8 cellular contexts compared by ENCODE assay signal in genomic region chr19:5967994-5968430, GRCh38. TPM values are rescaled to one million over a fixed set of nuclear protein-coding genes. Genes with fewer than 3 reads are reported as not detected.
DNase-seq lines count a peak whose midpoint lies in the region; ATAC-seq and TF ChIP-seq lines count a peak whose summit lies in the region.

No MANE protein-coding gene starts in this region.

- no peak overlapping the region for H3K4me3 ChIP-seq in CD8-positive, alpha-beta T cell (ENCODE audit: low read depth, low read length)
- H3K4me3 ChIP-seq in NT2/D1 (ENCODE audit: insufficient read length, low read depth) (no peak overlapping the region), epithelial cell of esophagus (ENCODE audit: low read length) (no peak overlapping the region)

- H3K9ac ChIP-seq in NT2/D1 (ENCODE audit: insufficient read length, low read depth), result no peak overlapping the region

- H3K27ac ChIP-seq in CD8-positive, alpha-beta T cell (ENCODE audit: low read depth, low read length), result no peak overlapping the region

- H3K4me1 ChIP-seq in CD8-positive, alpha-beta T cell (ENCODE audit: insufficient read depth, low read length), result peaks cover 89% of the 10 kb centered on the region
- peaks cover 15% of the 10 kb centered on the region for H3K4me1 ChIP-seq in NT2/D1 (ENCODE audit: insufficient read depth, insufficient read length)

- H3K36me3 ChIP-seq in CD8-positive, alpha-beta T cell (ENCODE audit: insufficient read depth, low read length), result no peaks in the 10 kb centered on the region
- H3K36me3 ChIP-seq in NT2/D1 (ENCODE audit: insufficient read depth, insufficient read length, low read length), result peaks cover 80% of the 10 kb centered on the region

- TF ChIP-seq CTCF in CD8-positive, alpha-beta T cell (IDR thresholded peaks at IDR 0.05), result peak; percentile 94
- TF ChIP-seq CTCF in epithelial cell of esophagus (IDR thresholded peaks at IDR 0.05; ENCODE audit: insufficient read depth, low read depth, low read length, missing control alignments) (peak; percentile 92), mesothelial cell of epicardium (IDR thresholded peaks at IDR 0.05; ENCODE audit: unreplicated experiment) (peak; percentile 98)

- H3K9me3 ChIP-seq in CD8-positive, alpha-beta T cell (ENCODE audit: low read length), result no peaks in the 10 kb centered on the region
- no peaks in the 10 kb centered on the region for H3K9me3 ChIP-seq in NT2/D1 (ENCODE audit: insufficient read depth, low read length)

- intact Hi-C loops in CD8-positive, alpha-beta T cell (cut with DNase I, micrococcal nuclease), result loop anchor here (1.0 kb wide), 3 partner anchors 10 to 54 kb away; partner anchors contain the start of gene RANBP3 (in 2 of the 2)

- POLR2A ChIA-PET in CD8-positive, alpha-beta T cell (lab: Charles Lee), result interaction anchor here (1.0 to 1.9 kb wide), 4 partner anchors 10 to 64 kb away, joined by 4 to 9 read pairs (median 8); partner anchors contain the start of genes RANBP3 and VMAC
- POLR2A ChIA-PET in HEK293T (lab: Yijun Ruan, JAX), result interaction anchor here (1.4 to 2.2 kb wide), 5 partner anchors 11 to 140 kb away, joined by 5 to 20 read pairs (median 7); partner anchors contain the start of genes NDUFA11 and RANBP3

- no peaks in the 10 kb centered on the region for H3K27me3 Mint-ChIP-seq in CD8-positive, alpha-beta T cell (ENCODE audit: low read depth)
- no peaks in the 10 kb centered on the region for H3K27me3 Mint-ChIP-seq in mesothelial cell of epicardium (ENCODE audit: low read depth)

- DNase-seq in CD8-positive, alpha-beta T cell, result peak in 6 of 7 experiments; percentile 46 to 73 (median 62)
- DNase-seq in HEK293T (ENCODE audit: extremely low spot score), result peak; percentile 82
- DNase-seq in NT2/D1 (ENCODE audit: low read depth, low spot score), result peak; percentile 48
- peak; percentile 48 for DNase-seq in activated T-cell treated with anti-CD3 and anti-CD28 coated beads for 4 hours
- peak; percentile 85 for DNase-seq in epithelial cell of esophagus (ENCODE audit: low read depth)
- DNase-seq in mesothelial cell of epicardium (ENCODE audit: low spot score in 2 of 2, unreplicated experiment in 2 of 2), result peak in 1 of 2 experiments; percentile 69
- DNase-seq in stimulated activated naive CD4-positive, alpha-beta T cell treated with Interleukin-2 at 50 U/mL for 16 hours (lab: John Stamatoyannopoulos, UW), result peak; percentile 52

- peak overlapping the region; percentile 83 for H3K27ac Mint-ChIP-seq in CD8-positive, alpha-beta T cell
- peak overlapping the region; percentile 92 for H3K27ac Mint-ChIP-seq in mesothelial cell of epicardium

- H3K9me3 Mint-ChIP-seq in CD8-positive, alpha-beta T cell, result no peaks in the 10 kb centered on the region
- H3K9me3 Mint-ChIP-seq in mesothelial cell of epicardium, result no peaks in the 10 kb centered on the region

- H3K4me3 Mint-ChIP-seq in CD8-positive, alpha-beta T cell, result peak overlapping the region; percentile 50
- no peak overlapping the region for H3K4me3 Mint-ChIP-seq in mesothelial cell of epicardium

- CTCF ChIA-PET in CD8-positive, alpha-beta T cell (lab: Charles Lee), result interaction anchor here (0.5 to 5.2 kb wide), 26 partner anchors 8 to 174 kb away, joined by 3 to 61 read pairs (median 4); partner anchors contain the start of genes NDUFA11 and RANBP3
- CTCF ChIA-PET in HEK293T (lab: Yijun Ruan, JAX), result interaction anchor here (0.6 to 2.6 kb wide), 15 partner anchors 8 to 1894 kb away, joined by 3 to 22 read pairs (median 4); partner anchors contain the start of gene RANBP3

- peak; percentile 81 for ATAC-seq in CD8-positive, alpha-beta T cell
- ATAC-seq in GM19395 (IDR thresholded peaks at IDR 0.05; ENCODE audit: unreplicated experiment), result no peak

- peaks cover 86% of the 10 kb centered on the region for H3K4me1 Mint-ChIP-seq in CD8-positive, alpha-beta T cell (ENCODE audit: low read depth)
- peaks cover 33% of the 10 kb centered on the region for H3K4me1 Mint-ChIP-seq in mesothelial cell of epicardium

- H3K36me3 Mint-ChIP-seq in CD8-positive, alpha-beta T cell, result peaks cover 53% of the 10 kb centered on the region
- H3K36me3 Mint-ChIP-seq in mesothelial cell of epicardium, result no peaks in the 10 kb centered on the region

- no peaks in the 10 kb centered on the region for H3K27me3 ChIP-seq in CD8-positive, alpha-beta T cell (ENCODE audit: insufficient read depth, low read length)
- H3K27me3 ChIP-seq in NT2/D1 (ENCODE audit: insufficient read depth, insufficient read length), result no peaks in the 10 kb centered on the region

TF ChIP-seq in HEK293T, 16 proteins besides CTCF, POLR2A, EP300 and RAD21:
- TF ChIP-seq SUZ12 (IDR thresholded peaks at IDR 0.05), result no peak
- no peak for TF ChIP-seq BHLHE40 (IDR thresholded peaks at IDR 0.05; ENCODE audit: borderline replicate concordance)
- TF ChIP-seq SP1 (IDR thresholded peaks at IDR 0.05), result no peak
- TF ChIP-seq ARNT (IDR thresholded peaks at IDR 0.05), result no peak
- TF ChIP-seq PKNOX1 (IDR thresholded peaks at IDR 0.05), result no peak
- no peak for TF ChIP-seq ELF4 (IDR thresholded peaks at IDR 0.05)
- no peak for TF ChIP-seq LEF1 (IDR thresholded peaks at IDR 0.05; ENCODE audit: borderline replicate concordance)
- no peak for TF ChIP-seq FOXA1 (IDR thresholded peaks at IDR 0.05)
- TF ChIP-seq TARDBP (IDR thresholded peaks at IDR 0.05), result no peak
- no peak for TF ChIP-seq CTBP1 (IDR thresholded peaks at IDR 0.05; ENCODE audit: borderline replicate concordance)
- TF ChIP-seq NFRKB (IDR thresholded peaks at IDR 0.05), result no peak
- TF ChIP-seq HDGF (IDR thresholded peaks at IDR 0.05; ENCODE audit: borderline replicate concordance), result no peak; the same call in 1 of the 2 replicates
- TF ChIP-seq FOXK2 (IDR thresholded peaks at IDR 0.05), result no peak
- no peak for TF ChIP-seq L3MBTL2 (conservative IDR thresholded peaks at IDR 0.05)
- no peak for TF ChIP-seq FOXM1 (IDR thresholded peaks at IDR 0.05; ENCODE audit: borderline replicate concordance)
- no peak for TF ChIP-seq ZNF384 (IDR thresholded peaks at IDR 0.05)

RNA-seq across cellular contexts. Expression of gene RANBP3, which starts 9.9 kb away (rescaled TPM):
- total RNA-seq in CD8-positive, alpha-beta T cell, result 100 to 1,000 TPM; 109 to 118 TPM
- 83.3 to 89.8 TPM (median 87.2 TPM) in 3 replicates for total RNA-seq in mesothelial cell of epicardium

RNA-seq across cellular contexts. Expression of gene CAPS, which starts 54.0 kb away (rescaled TPM):
- total RNA-seq in CD8-positive, alpha-beta T cell, result 10 to 100 TPM; 28.0 to 33.1 TPM
- 16.2 to 17.2 TPM (median 16.7 TPM) in 3 replicates for total RNA-seq in mesothelial cell of epicardium
